ENCODE assay signal across 20 cellular contexts in genomic region chr7:87113077-87113476, GRCh38.
"Had no signal": no experiment of that assay in that cellular context is flagged by ENCODE, and none has a peak within 500 bp of the region (broad histone marks: within the 10 kb centered on the region; RNA-seq: fewer than 3 reads in every experiment).

No MANE protein-coding gene starts in this region.

- H3K4me1 Mint-ChIP-seq: immature natural killer cell, naive B cell, T-helper 17 cell, WTC11 had no signal

- H3K27me3 ChIP-seq: thyroid gland had no signal

- H3K4me3 Mint-ChIP-seq: activated CD8-positive, alpha-beta T cell treated with anti-CD3 and anti-CD28 coated beads for 36 hours; activated naive CD8-positive, alpha-beta T cell treated with anti-CD3 and anti-CD28 coated beads for 36 hours; activated T-cell treated with anti-CD3 and anti-CD28 coated beads, Interleukin-2, amount 50 U/mL, for 72 hours; immature natural killer cell; naive B cell; T-helper 17 cell; WTC11 had no signal

- H2AFZ ChIP-seq: parathyroid adenoma had no signal

- H3K27ac Mint-ChIP-seq: activated CD8-positive, alpha-beta T cell treated with anti-CD3 and anti-CD28 coated beads for 36 hours; activated naive CD8-positive, alpha-beta T cell treated with anti-CD3 and anti-CD28 coated beads for 36 hours; activated T-cell treated with anti-CD3 and anti-CD28 coated beads, Interleukin-2, amount 50 U/mL, for 72 hours; immature natural killer cell; T-helper 17 cell; WTC11 had no signal

- ATAC-seq: activated CD8-positive, alpha-beta T cell treated with anti-CD3 and anti-CD28 coated beads for 36 hours; activated T-cell treated with anti-CD3 and anti-CD28 coated beads, Interleukin-2, amount 50 U/mL, for 72 hours; T-helper 17 cell; WTC11 had no signal

- H3K9ac ChIP-seq: parathyroid adenoma had no signal

- H3K27ac ChIP-seq: parathyroid adenoma, thyroid gland had no signal

- H3K9me3 Mint-ChIP-seq: immature natural killer cell had no signal

- H3K4me3 ChIP-seq: thyroid gland had no signal

- FAIRE-seq: colon, urothelium cell line had no signal

- DNase-seq: activated CD4-positive, alpha-beta T cell treated with anti-CD3 and anti-CD28 coated beads for 48 hours; activated CD8-positive, alpha-beta memory T cell treated with anti-CD3 and anti-CD28 coated beads, Interleukin-2, amount 50 U/mL, for 4 hours; activated CD8-positive, alpha-beta T cell treated with anti-CD3 and anti-CD28 coated beads for 36 hours; activated gamma-delta T cell treated with Interleukin-2 at 50 U/mL for 16 hours; activated naive CD8-positive, alpha-beta T cell treated with anti-CD3 and anti-CD28 coated beads for 36 hours; activated T-cell treated with anti-CD3 and anti-CD28 coated beads, Interleukin-2, amount 50 U/mL, for 72 hours; anterior cingulate cortex; erythroblast; foreskin melanocyte; head of caudate nucleus; immature natural killer cell; naive B cell; stimulated activated CD4-positive, alpha-beta T cell treated with anti-CD3 and anti-CD28 coated beads, Interleukin-12 subunit alpha, Interleukin-12 subunit beta, amount 100 ng/mL, for 4 hours; stimulated activated CD4-positive, alpha-beta T cell treated with anti-CD3 and anti-CD28 coated beads, Interleukin-2, amount 100 ng/mL, for 24 hours; T-helper 17 cell; thyroid gland had no signal

- H3K36me3 Mint-ChIP-seq: activated naive CD8-positive, alpha-beta T cell treated with anti-CD3 and anti-CD28 coated beads for 36 hours had no signal

- H3K36me3 ChIP-seq: thyroid gland had no signal

- H3K79me2 ChIP-seq: parathyroid adenoma had no signal

- H3K4me1 ChIP-seq: parathyroid adenoma, thyroid gland had no signal

- H3K9me3 ChIP-seq: thyroid gland had no signal
